ENCODE assay signal across 23 cellular contexts in genomic region chr6:143616741-143617140, GRCh38.
"Had no signal": no experiment of that assay in that cellular context is flagged by ENCODE, and none has a peak within 500 bp of the region (broad histone marks: within the 10 kb centered on the region; RNA-seq: fewer than 3 reads in every experiment).

No MANE protein-coding gene starts in this region.

- H3K36me3 Mint-ChIP-seq: activated naive CD4-positive, alpha-beta T cell treated with anti-CD3 and anti-CD28 coated beads, Interleukin-2, amount 50 U/mL, for 72 hours had no signal

- H3K4me3 ChIP-seq: adrenal gland, body of pancreas, SJCRH30, SK-N-MC had no signal

- H3K27ac ChIP-seq: adrenal gland, body of pancreas, SJCRH30, SK-N-MC had no signal

- H3K27me3 ChIP-seq: adrenal gland, body of pancreas, SJCRH30 had no signal

- H3K4me3 Mint-ChIP-seq: activated CD4-positive, alpha-beta T cell treated with anti-CD3 and anti-CD28 coated beads for 36 hours; activated CD4-positive, alpha-beta T cell treated with anti-CD3 and anti-CD28 coated beads, Interleukin-2, amount 10 ng/mL, durations not matched to agents 7 days and 5 days; activated naive CD4-positive, alpha-beta T cell treated with anti-CD3 and anti-CD28 coated beads for 36 hours; activated T-cell treated with anti-CD3 and anti-CD28 coated beads, Interleukin-2, amount 50 U/mL, for 4 hours; activated T-helper 1 cell treated with anti-CD3 and anti-CD28 coated beads, Interleukin-12 subunit alpha, Interleukin-12 subunit beta, Interleukin-2, Interleukin-4 antibody, amounts not matched to agents 30 ng/mL and 10 ng/mL and 1 ng/mL, durations not matched to agents 14 hours and 24 hours and 36 hours had no signal

- H3K36me3 ChIP-seq: adrenal gland, SJCRH30 had no signal

- ATAC-seq: activated CD4-positive, alpha-beta T cell treated with anti-CD3 and anti-CD28 coated beads for 36 hours; activated CD4-positive, CD25-positive, alpha-beta regulatory T cell treated with anti-CD3 and anti-CD28 coated beads, Interleukin-2, amount 50 U/mL, for 24 hours; activated naive CD4-positive, alpha-beta T cell treated with anti-CD3 and anti-CD28 coated beads, Interleukin-2, amount 50 U/mL, for 72 hours; activated T-cell treated with anti-CD3 and anti-CD28 coated beads, Interleukin-2, amount 50 U/mL, for 4 hours; body of pancreas; Panc1 had no signal

- H3K27ac Mint-ChIP-seq: activated CD4-positive, alpha-beta T cell treated with anti-CD3 and anti-CD28 coated beads for 36 hours; activated CD4-positive, alpha-beta T cell treated with anti-CD3 and anti-CD28 coated beads, Interleukin-2, amount 10 ng/mL, durations not matched to agents 7 days and 5 days; activated naive CD4-positive, alpha-beta T cell treated with anti-CD3 and anti-CD28 coated beads for 36 hours; activated naive CD4-positive, alpha-beta T cell treated with anti-CD3 and anti-CD28 coated beads, Interleukin-2, amount 50 U/mL, for 72 hours; activated T-helper 1 cell treated with anti-CD3 and anti-CD28 coated beads, Interleukin-12 subunit alpha, Interleukin-12 subunit beta, Interleukin-2, Interleukin-4 antibody, amounts not matched to agents 30 ng/mL and 10 ng/mL and 1 ng/mL, durations not matched to agents 14 hours and 24 hours and 36 hours had no signal

- H3K4me1 ChIP-seq: body of pancreas had no signal

- H3K9me3 ChIP-seq: adrenal gland, body of pancreas, SJCRH30 had no signal

- H3K9me3 Mint-ChIP-seq: activated naive CD4-positive, alpha-beta T cell treated with anti-CD3 and anti-CD28 coated beads for 36 hours; activated naive CD4-positive, alpha-beta T cell treated with anti-CD3 and anti-CD28 coated beads, Interleukin-2, amount 50 U/mL, for 72 hours; activated T-cell treated with anti-CD3 and anti-CD28 coated beads, Interleukin-2, amount 50 U/mL, for 4 hours; activated T-helper 1 cell treated with anti-CD3 and anti-CD28 coated beads, Interleukin-12 subunit alpha, Interleukin-12 subunit beta, Interleukin-2, Interleukin-4 antibody, amounts not matched to agents 30 ng/mL and 10 ng/mL and 1 ng/mL, durations not matched to agents 14 hours and 24 hours and 36 hours; T-helper 2 cell treated with Interferon-gamma antibody and Interleukin-4, amounts not matched to agents 5 μg/mL and 100 μg/mL, for 36 hours had no signal

- H3K27me3 Mint-ChIP-seq: activated CD4-positive, alpha-beta T cell treated with anti-CD3 and anti-CD28 coated beads for 36 hours; activated CD4-positive, alpha-beta T cell treated with anti-CD3 and anti-CD28 coated beads, Interleukin-2, amount 10 ng/mL, durations not matched to agents 7 days and 5 days had no signal

- DNase-seq: activated CD4-positive, alpha-beta T cell treated with anti-CD3 and anti-CD28 coated beads for 36 hours; activated CD4-positive, alpha-beta T cell treated with anti-CD3 and anti-CD28 coated beads, Interleukin-2, amount 10 ng/mL, durations not matched to agents 7 days and 5 days; activated CD4-positive, alpha-beta T cell treated with anti-CD3 and anti-CD28 coated beads, Interleukin-2, amount 50 U/mL, for 48 hours; activated CD8-positive, alpha-beta memory T cell treated with anti-CD3 and anti-CD28 coated beads, Interleukin-2, amount 50 U/mL, for 4 hours; activated gamma-delta T cell treated with Interleukin-2 at 50 U/mL for 16 hours; activated naive CD4-positive, alpha-beta T cell treated with anti-CD3 and anti-CD28 coated beads for 36 hours; activated T-cell treated with anti-CD3 and anti-CD28 coated beads for 4 hours; activated T-cell treated with anti-CD3 and anti-CD28 coated beads, Interleukin-2, amount 50 U/mL, for 4 hours; adrenal gland; body of pancreas; NCI-H1105; NCI-H1417 treated with DMSO at 0.1 percent for 48 hours; NCI-H1930; NCI-H345; NCI-H524 treated with DMSO at 0.1 percent for 48 hours; SHP77; SJCRH30 had no signal
